ENCODE assay signal across 8 cellular contexts in the genomic region with DNA sequence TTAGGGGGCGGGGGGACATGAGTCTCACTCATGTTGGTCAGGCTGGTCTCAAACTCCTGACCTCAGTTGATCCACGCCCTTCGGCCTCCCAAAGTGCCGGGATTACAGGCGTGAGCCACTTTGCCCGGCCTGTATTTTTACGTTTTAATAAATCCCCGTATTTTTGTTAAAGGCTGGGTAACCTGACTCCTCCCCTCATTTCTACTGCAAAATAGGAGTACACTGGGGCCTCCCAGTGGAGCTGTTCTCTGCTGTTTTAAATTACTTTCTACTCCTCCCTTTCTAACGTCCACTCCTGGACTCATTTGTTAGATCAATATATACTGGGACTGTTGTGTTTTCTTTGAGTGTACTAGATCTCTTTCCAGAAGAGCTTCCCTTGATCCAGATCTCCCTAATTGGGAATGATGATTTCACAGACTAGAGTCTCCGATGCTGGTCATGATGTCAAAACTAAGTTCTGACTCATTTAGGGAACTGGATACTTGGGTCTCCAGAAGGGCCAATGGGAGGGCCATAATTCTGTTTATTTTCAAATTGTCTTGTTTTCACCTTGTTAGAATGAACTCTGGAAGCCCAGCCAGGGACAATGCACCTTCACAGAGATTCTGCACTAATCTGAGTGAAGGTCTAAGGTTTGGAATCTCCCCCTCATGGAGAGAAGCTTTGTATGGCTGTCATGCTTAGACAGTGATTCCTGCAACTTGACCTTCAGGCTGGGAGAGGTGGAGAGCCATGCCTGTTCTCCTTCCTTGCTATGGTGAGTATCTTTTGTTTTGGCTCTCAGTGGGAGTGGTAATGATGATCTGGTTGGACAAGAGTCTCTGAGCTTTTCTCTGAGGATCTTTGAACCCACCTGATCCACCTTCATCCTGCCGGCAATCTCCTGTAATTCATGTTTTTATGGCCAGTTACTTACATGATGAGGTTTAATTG. TPM values are rescaled to one million over a fixed set of nuclear protein-coding genes. Genes with fewer than 3 reads are reported as not detected.
DNase-seq lines count a peak whose midpoint lies in the region; ATAC-seq and TF ChIP-seq lines count a peak whose summit lies in the region.

No MANE protein-coding gene starts in this region.

- peak overlapping the region; percentile 59 for H3K27ac ChIP-seq in rectal smooth muscle tissue (ENCODE audit: low read depth, low read length)

- TF ChIP-seq CTCF in fibroblast of mammary gland (conservative IDR thresholded peaks at IDR 0.05; ENCODE audit: control insufficient read depth, insufficient read depth, low read depth, low read length): peak; percentile 6

- H3K4me1 ChIP-seq in HAP-1 (peaks cover 15% of the 10 kb centered on the region), rectal smooth muscle tissue (ENCODE audit: control insufficient read depth, insufficient read depth, low read length) (peaks cover 19% of the 10 kb centered on the region)

- in situ Hi-C loops in HAP-1 (cut with MboI; ENCODE audit: low sequenced_read_pairs): no loop called here

- no peak overlapping the region for H3K9ac ChIP-seq in rectal smooth muscle tissue (ENCODE audit: low read length)

- intact Hi-C loops in sciatic nerve (cut with DNase I): loop anchor here (10.0 kb wide), 3 partner anchors 112 to 292 kb away; a partner anchor contains a TSS

- H3K4me3 ChIP-seq in HAP-1 (peak overlapping the region; percentile 100), fibroblast of mammary gland (ENCODE audit: control insufficient read depth, low read depth, low read length) (peak overlapping the region; percentile 92), rectal smooth muscle tissue (ENCODE audit: low read length) (peak overlapping the region; percentile 35)

- H3K36me3 ChIP-seq in HAP-1 (replicated peaks) (peaks cover 70% of the 10 kb centered on the region), rectal smooth muscle tissue (ENCODE audit: control insufficient read depth, insufficient read depth, low read length) (peaks cover 27% of the 10 kb centered on the region)

- DNase-seq in HAP-1 (ENCODE audit: low spot score in 2 of 2) (peak in 1 of 2 experiments; percentile 24), fibroblast of mammary gland (ENCODE audit: low read depth) (peak; percentile 67), sciatic nerve (ENCODE audit: low spot score) (no peak), OCI-M2 (lab: John Stamatoyannopoulos, UW; ENCODE audit: unreplicated experiment) (no peak)

- ATAC-seq in SK-N-SH treated with all-trans-retinoic acid at 6 μM for 48 hours (peak; percentile 25), sciatic nerve (no peak), HG02840 (IDR thresholded peaks at IDR 0.05; ENCODE audit: low FRiP score, unreplicated experiment) (no peak), GM21786 (IDR thresholded peaks at IDR 0.05; ENCODE audit: unreplicated experiment) (no peak)

- no peaks in the 10 kb centered on the region for H3K9me3 ChIP-seq in HAP-1

- no peaks in the 10 kb centered on the region for H3K27me3 ChIP-seq in HAP-1 (ENCODE audit: low read depth)
- no peaks in the 10 kb centered on the region for H3K27me3 ChIP-seq in rectal smooth muscle tissue (ENCODE audit: control insufficient read depth, insufficient read depth, low read length)

TF ChIP-seq in SK-N-SH treated with all-trans-retinoic acid at 6 μM for 48 hours, 23 proteins besides CTCF, POLR2A, EP300 and RAD21:
- TF ChIP-seq RARB (CRISPR knock-in tag; IDR thresholded peaks at IDR 0.05) (no peak), ESRRG (CRISPR knock-in tag; IDR thresholded peaks at IDR 0.05) (no peak), OSR1 (CRISPR knock-in tag; IDR thresholded peaks at IDR 0.05) (no peak), ISL1 (CRISPR knock-in tag; IDR thresholded peaks at IDR 0.05) (no peak), ZNF8 (CRISPR knock-in tag; IDR thresholded peaks at IDR 0.05) (no peak), ARNTL (CRISPR knock-in tag; IDR thresholded peaks at IDR 0.05; ENCODE audit: borderline replicate concordance, low read depth) (no peak), TCF4 (CRISPR knock-in tag; IDR thresholded peaks at IDR 0.05; ENCODE audit: borderline replicate concordance) (no peak)
- TF ChIP-seq, protein P1, sequence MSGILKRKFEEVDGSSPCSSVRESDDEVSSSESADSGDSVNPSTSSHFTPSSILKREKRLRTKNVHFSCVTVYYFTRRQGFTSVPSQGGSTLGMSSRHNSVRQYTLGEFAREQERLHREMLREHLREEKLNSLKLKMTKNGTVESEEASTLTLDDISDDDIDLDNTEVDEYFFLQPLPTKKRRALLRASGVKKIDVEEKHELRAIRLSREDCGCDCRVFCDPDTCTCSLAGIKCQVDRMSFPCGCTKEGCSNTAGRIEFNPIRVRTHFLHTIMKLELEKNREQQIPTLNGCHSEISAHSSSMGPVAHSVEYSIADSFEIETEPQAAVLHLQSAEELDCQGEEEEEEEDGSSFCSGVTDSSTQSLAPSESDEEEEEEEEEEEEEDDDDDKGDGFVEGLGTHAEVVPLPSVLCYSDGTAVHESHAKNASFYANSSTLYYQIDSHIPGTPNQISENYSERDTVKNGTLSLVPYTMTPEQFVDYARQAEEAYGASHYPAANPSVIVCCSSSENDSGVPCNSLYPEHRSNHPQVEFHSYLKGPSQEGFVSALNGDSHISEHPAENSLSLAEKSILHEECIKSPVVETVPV (CRISPR knock-in tag; IDR thresholded peaks at IDR 0.05): no peak

RNA-seq across cellular contexts. Expression of a gene that starts 9.4 kb away (rescaled TPM):
- total RNA-seq in sciatic nerve: 181 TPM

RNA-seq across cellular contexts. Expression of a gene that starts 21.6 kb away (rescaled TPM):
- total RNA-seq in sciatic nerve: 195 TPM

RNA-seq across cellular contexts. Expression of a gene that starts 21.9 kb away (rescaled TPM):
- total RNA-seq in sciatic nerve: 2.8 TPM

RNA-seq across cellular contexts. Expression of a gene that starts 25.7 kb away (rescaled TPM):
- 22.1 TPM for total RNA-seq in sciatic nerve

RNA-seq across cellular contexts. Expression of a gene that starts 30.2 kb away (rescaled TPM):
- 30.1 TPM for total RNA-seq in sciatic nerve

Comparison
In these comparisons a context has a peak if more than half of its experiments do, and no peak if none do; other contexts are left out.
1. H3K4me3 ChIP-seq: peak in every context shown above with its lines; median percentile 100 in HAP-1; 92 in fibroblast of mammary gland; 35 in rectal smooth muscle tissue.